8 cellular contexts compared by ENCODE assay signal in the genomic region with DNA sequence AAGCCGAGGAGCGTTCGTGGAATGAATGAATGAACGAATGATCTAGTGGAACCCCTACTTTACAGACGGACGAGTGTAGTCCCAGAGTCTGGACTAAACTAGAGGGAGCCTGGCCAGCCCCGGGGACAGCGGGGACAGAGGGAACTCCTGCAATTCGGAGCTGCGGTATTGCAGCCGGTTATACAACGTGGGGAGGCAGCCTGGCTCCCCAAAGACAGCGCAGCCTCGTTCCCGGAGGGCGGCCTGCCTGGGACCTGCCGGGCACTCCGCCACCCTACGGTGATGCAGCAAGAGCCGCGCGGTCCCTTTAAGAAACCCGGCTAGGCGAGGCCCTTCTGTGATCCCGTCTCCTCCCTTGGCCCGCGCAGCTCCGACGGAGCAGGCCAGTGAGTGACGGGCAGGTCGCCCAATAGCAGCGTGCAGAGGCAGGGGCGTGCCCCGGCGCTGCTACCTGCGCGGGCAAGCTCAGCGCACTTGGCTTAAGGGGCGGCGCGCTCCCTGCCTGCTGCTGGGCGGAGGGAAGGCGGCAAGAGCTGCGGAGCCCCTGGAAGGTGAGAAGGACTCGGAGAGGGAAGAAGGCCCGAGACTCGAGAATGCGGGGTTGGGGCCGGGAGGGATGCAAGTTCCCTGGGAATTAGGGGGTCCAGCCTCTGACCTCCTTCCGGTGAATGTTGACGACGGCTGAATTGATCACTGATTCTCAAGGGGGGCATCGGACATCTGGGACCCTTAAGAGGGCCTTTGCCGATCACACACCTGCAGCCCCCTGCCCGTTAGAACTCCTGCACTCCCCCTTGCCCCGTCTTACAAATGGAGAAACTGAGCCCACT. TPM values are rescaled to one million over a fixed set of nuclear protein-coding genes. Genes with fewer than 3 reads are reported as not detected.
A peak's percentile ranks its signal among the peaks of the same experiment; 100 is the strongest.
DNase-seq lines count a peak whose midpoint lies in the region; ATAC-seq and TF ChIP-seq lines count a peak whose summit lies in the region.

A gene with protein sequence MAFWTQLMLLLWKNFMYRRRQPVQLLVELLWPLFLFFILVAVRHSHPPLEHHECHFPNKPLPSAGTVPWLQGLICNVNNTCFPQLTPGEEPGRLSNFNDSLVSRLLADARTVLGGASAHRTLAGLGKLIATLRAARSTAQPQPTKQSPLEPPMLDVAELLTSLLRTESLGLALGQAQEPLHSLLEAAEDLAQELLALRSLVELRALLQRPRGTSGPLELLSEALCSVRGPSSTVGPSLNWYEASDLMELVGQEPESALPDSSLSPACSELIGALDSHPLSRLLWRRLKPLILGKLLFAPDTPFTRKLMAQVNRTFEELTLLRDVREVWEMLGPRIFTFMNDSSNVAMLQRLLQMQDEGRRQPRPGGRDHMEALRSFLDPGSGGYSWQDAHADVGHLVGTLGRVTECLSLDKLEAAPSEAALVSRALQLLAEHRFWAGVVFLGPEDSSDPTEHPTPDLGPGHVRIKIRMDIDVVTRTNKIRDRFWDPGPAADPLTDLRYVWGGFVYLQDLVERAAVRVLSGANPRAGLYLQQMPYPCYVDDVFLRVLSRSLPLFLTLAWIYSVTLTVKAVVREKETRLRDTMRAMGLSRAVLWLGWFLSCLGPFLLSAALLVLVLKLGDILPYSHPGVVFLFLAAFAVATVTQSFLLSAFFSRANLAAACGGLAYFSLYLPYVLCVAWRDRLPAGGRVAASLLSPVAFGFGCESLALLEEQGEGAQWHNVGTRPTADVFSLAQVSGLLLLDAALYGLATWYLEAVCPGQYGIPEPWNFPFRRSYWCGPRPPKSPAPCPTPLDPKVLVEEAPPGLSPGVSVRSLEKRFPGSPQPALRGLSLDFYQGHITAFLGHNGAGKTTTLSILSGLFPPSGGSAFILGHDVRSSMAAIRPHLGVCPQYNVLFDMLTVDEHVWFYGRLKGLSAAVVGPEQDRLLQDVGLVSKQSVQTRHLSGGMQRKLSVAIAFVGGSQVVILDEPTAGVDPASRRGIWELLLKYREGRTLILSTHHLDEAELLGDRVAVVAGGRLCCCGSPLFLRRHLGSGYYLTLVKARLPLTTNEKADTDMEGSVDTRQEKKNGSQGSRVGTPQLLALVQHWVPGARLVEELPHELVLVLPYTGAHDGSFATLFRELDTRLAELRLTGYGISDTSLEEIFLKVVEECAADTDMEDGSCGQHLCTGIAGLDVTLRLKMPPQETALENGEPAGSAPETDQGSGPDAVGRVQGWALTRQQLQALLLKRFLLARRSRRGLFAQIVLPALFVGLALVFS (N-terminal part only) (plus strand): TSS at position 462 of the 830 bp plus-strand sequence. CDS start 1,255 bp downstream, outside the sequence.

- peaks cover 37% of the 10 kb centered on the region for H3K4me1 ChIP-seq in left ventricle myocardium inferior

- no peaks in the 10 kb centered on the region for H3K27me3 Mint-ChIP-seq in T-helper 1 cell treated with Interleukin-12 subunit alpha and Interleukin-12 subunit beta and Interleukin-4 antibody, amounts not matched to agents 30 μg/mL and 1 μg/mL, for 36 hours (ENCODE audit: low read depth)
- no peaks in the 10 kb centered on the region for H3K27me3 Mint-ChIP-seq in progenitor cell of endocrine pancreas

- peak within 1 kb of the TSS; percentile 99 for H3K4me3 Mint-ChIP-seq in T-helper 1 cell treated with Interleukin-12 subunit alpha and Interleukin-12 subunit beta and Interleukin-4 antibody, amounts not matched to agents 30 μg/mL and 1 μg/mL, for 36 hours
- H3K4me3 Mint-ChIP-seq in progenitor cell of endocrine pancreas (ENCODE audit: low read depth) = peak within 1 kb of the TSS; percentile 82

- no peaks in the 10 kb centered on the region for H3K27me3 ChIP-seq in left ventricle myocardium inferior (ENCODE audit: low read depth)

- peaks cover 37% of the 10 kb centered on the region for H3K36me3 Mint-ChIP-seq in T-helper 1 cell treated with Interleukin-12 subunit alpha and Interleukin-12 subunit beta and Interleukin-4 antibody, amounts not matched to agents 30 μg/mL and 1 μg/mL, for 36 hours (ENCODE audit: low read depth)
- peaks cover 16% of the 10 kb centered on the region for H3K36me3 Mint-ChIP-seq in progenitor cell of endocrine pancreas (ENCODE audit: insufficient read depth)

- peak within 1 kb of the TSS; percentile 89 for H3K27ac Mint-ChIP-seq in T-helper 1 cell treated with Interleukin-12 subunit alpha and Interleukin-12 subunit beta and Interleukin-4 antibody, amounts not matched to agents 30 μg/mL and 1 μg/mL, for 36 hours
- H3K27ac Mint-ChIP-seq in progenitor cell of endocrine pancreas = peak within 1 kb of the TSS; percentile 95

- peak; percentile 91 for DNase-seq in NCI-H1694 treated with DMSO at 0.1 percent for 48 hours (lab: John Stamatoyannopoulos, UW)
- DNase-seq in amniotic epithelial cell (ENCODE audit: low read depth) = peak; percentile 96
- peak; percentile 99 for DNase-seq in left ventricle myocardium inferior
- peak; percentile 100 for DNase-seq in progenitor cell of endocrine pancreas (ENCODE audit: low spot score, unreplicated experiment)
- DNase-seq in ureter (ENCODE audit: low spot score) = peak; percentile 99

- H3K9me3 ChIP-seq in left ventricle myocardium inferior (replicated peaks) = no peaks in the 10 kb centered on the region

- H3K4me3 ChIP-seq in left ventricle myocardium inferior = peak within 1 kb of the TSS; percentile 78

- H3K27ac ChIP-seq in left ventricle myocardium inferior (replicated peaks) = peak within 1 kb of the TSS; percentile 75

- peak; percentile 54 for TF ChIP-seq POLR2A in GM15510 (IDR thresholded peaks at IDR 0.05; ENCODE audit: borderline replicate concordance, extremely low read depth, insufficient read length)

- H3K4me1 Mint-ChIP-seq in T-helper 1 cell treated with Interleukin-12 subunit alpha and Interleukin-12 subunit beta and Interleukin-4 antibody, amounts not matched to agents 30 μg/mL and 1 μg/mL, for 36 hours (ENCODE audit: low read depth) = peaks cover 48% of the 10 kb centered on the region
- H3K4me1 Mint-ChIP-seq in progenitor cell of endocrine pancreas (ENCODE audit: low read depth) = peaks cover 7% of the 10 kb centered on the region

- intact Hi-C loops in left ventricle myocardium inferior (cut with micrococcal nuclease) = no loop called here

- H3K9me3 Mint-ChIP-seq in T-helper 1 cell treated with Interleukin-12 subunit alpha and Interleukin-12 subunit beta and Interleukin-4 antibody, amounts not matched to agents 30 μg/mL and 1 μg/mL, for 36 hours = no peaks in the 10 kb centered on the region
- no peaks in the 10 kb centered on the region for H3K9me3 Mint-ChIP-seq in progenitor cell of endocrine pancreas (ENCODE audit: low read depth)

- peak; percentile 80 for ATAC-seq in HG02885 (IDR thresholded peaks at IDR 0.05; ENCODE audit: poor library complexity, unreplicated experiment)

- peaks cover 27% of the 10 kb centered on the region for H3K36me3 ChIP-seq in left ventricle myocardium inferior

- TF ChIP-seq CTCF in left ventricle myocardium inferior (IDR thresholded peaks at IDR 0.05; ENCODE audit: borderline replicate concordance) = no peak
- no peak for TF ChIP-seq CTCF in progenitor cell of endocrine pancreas (IDR thresholded peaks at IDR 0.05; ENCODE audit: unreplicated experiment)

RNA-seq across cellular contexts. Expression of the gene that starts here (rescaled TPM):
- 9.3 TPM for total RNA-seq in left ventricle myocardium inferior
- 54.6 and 57.3 TPM in 2 replicates for total RNA-seq in progenitor cell of endocrine pancreas
- 21.4 TPM for total RNA-seq in ureter

Comparison
In these comparisons a context has a peak if more than half of its experiments do, and no peak if none do; other contexts are left out.
1. Peak in every context shown above with its lines: DNase-seq, ATAC-seq, H3K4me3 ChIP-seq and H3K27ac ChIP-seq.